1 cellular context compared by ENCODE assay signal in the genomic region with DNA sequence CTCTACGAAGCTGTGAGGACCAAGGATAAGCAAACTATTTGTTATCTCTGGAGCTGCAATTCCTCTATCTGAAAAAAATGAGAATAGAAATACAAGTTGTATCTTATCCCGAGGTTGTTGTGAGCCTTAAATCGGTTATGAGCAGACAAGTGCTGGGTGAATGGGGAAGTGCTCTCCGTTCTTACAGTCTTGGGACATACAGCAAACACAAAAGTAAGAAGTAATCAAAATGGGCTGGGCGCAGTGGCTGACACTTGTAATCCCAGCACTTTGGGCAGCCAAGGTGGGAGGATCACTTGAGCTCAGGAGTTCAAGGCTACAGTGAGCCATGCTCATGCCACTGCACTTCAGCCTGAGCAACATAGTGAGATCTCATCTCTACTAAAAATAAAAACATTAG.
TF ChIP-seq lines count a peak whose summit lies in the region.

No MANE protein-coding gene starts in this region.

TF ChIP-seq in K562, 482 proteins besides CTCF, POLR2A, EP300 and RAD21:
- TF ChIP-seq MTA3 (IDR thresholded peaks at IDR 0.05; ENCODE audit: borderline replicate concordance), result no peak
- TF ChIP-seq DPF2 (IDR thresholded peaks at IDR 0.05), result no peak
- TF ChIP-seq FOXJ3 (CRISPR knock-in tag; IDR thresholded peaks at IDR 0.05), result no peak
- peak; percentile 25; the same call in 1 of the 2 replicates for TF ChIP-seq SPI1 (IDR thresholded peaks at IDR 0.05; ENCODE audit: borderline replicate concordance, low read depth, low read length)
- TF ChIP-seq FIP1L1 (IDR thresholded peaks at IDR 0.05; ENCODE audit: low read depth, low read length, poor library complexity, severe bottlenecking), result no peak
- TF ChIP-seq BACH1 (tag; IDR thresholded peaks at IDR 0.05), result no peak
